ENCODE assay signal across 28 cellular contexts in the genomic region with DNA sequence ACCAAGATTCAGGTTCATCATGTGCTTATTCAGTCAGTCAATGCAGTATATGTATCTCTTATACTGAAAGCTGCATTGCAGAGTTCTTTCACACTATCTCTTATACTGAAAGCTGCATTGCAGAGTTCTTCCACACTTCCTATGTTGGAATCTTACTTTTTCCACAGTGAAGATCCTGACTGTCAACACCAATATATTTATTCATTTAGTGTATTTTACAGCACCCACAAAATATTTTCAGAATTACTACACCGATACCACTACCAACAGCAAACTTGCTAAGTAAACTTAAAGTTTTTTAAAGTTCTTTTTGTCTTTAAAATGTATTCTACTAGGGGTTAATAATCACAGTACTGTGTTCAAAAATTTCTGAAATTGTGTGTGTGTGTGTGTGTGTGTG.
"Had no signal": no experiment of that assay in that cellular context is flagged by ENCODE, and none has a peak within 500 bp of the region (broad histone marks: within the 10 kb centered on the region; RNA-seq: fewer than 3 reads in every experiment).

No MANE protein-coding gene starts in this region.

- H3K4me1 Mint-ChIP-seq: activated CD4-positive, alpha-beta T cell treated with anti-CD3 and anti-CD28 coated beads for 36 hours; activated CD4-positive, alpha-beta T cell treated with anti-CD3 and anti-CD28 coated beads, Interleukin-2, amount 10 ng/mL, durations not matched to agents 24 days and 14 days; activated T-helper 17 cell treated with anti-CD3 and anti-CD28 coated beads, Interleukin-2, amount 50 U/mL, for 72 hours; central memory CD8-positive, alpha-beta T cell; endodermal cell had no signal

- H3K27ac Mint-ChIP-seq: activated CD4-positive, alpha-beta memory T cell treated with anti-CD3 and anti-CD28 coated beads for 36 hours; activated CD4-positive, alpha-beta T cell treated with anti-CD3 and anti-CD28 coated beads for 36 hours; activated CD4-positive, alpha-beta T cell treated with anti-CD3 and anti-CD28 coated beads, Interleukin-2, amount 10 ng/mL, durations not matched to agents 24 days and 14 days; activated CD8-positive, alpha-beta T cell treated with anti-CD3 and anti-CD28 coated beads, Interleukin-2, amount 10 ng/mL, durations not matched to agents 7 days and 5 days; activated naive CD8-positive, alpha-beta T cell; activated T-helper 17 cell treated with anti-CD3 and anti-CD28 coated beads, Interleukin-2, amount 50 U/mL, for 72 hours; dendritic cell treated with granulocyte-macrophage colony-stimulating factor and Interleukin-4, amounts not matched to agents 40 ng/mL and 50 ng/mL, for 4 days; endodermal cell had no signal

- H3K27me3 Mint-ChIP-seq: activated CD4-positive, alpha-beta memory T cell treated with anti-CD3 and anti-CD28 coated beads for 36 hours; activated CD4-positive, alpha-beta T cell treated with anti-CD3 and anti-CD28 coated beads for 36 hours; activated CD4-positive, alpha-beta T cell treated with anti-CD3 and anti-CD28 coated beads, Interleukin-2, amount 10 ng/mL, durations not matched to agents 24 days and 14 days; activated naive CD8-positive, alpha-beta T cell; activated T-helper 17 cell treated with anti-CD3 and anti-CD28 coated beads, Interleukin-2, amount 50 U/mL, for 72 hours; central memory CD8-positive, alpha-beta T cell; dendritic cell treated with granulocyte-macrophage colony-stimulating factor and Interleukin-4, amounts not matched to agents 40 ng/mL and 50 ng/mL, for 4 days had no signal

- H3K4me1 ChIP-seq: gastroesophageal sphincter had no signal

- H3K9me3 Mint-ChIP-seq: activated CD4-positive, alpha-beta T cell treated with anti-CD3 and anti-CD28 coated beads, Interleukin-2, amount 10 ng/mL, durations not matched to agents 24 days and 14 days had no signal

- H3K36me3 ChIP-seq: brain microvascular endothelial cell, gastroesophageal sphincter had no signal

- H3K4me3 ChIP-seq: coronary artery, gastroesophageal sphincter had no signal

- DNase-seq: activated CD4-positive, alpha-beta memory T cell treated with anti-CD3 and anti-CD28 coated beads for 36 hours; activated CD4-positive, alpha-beta T cell treated with anti-CD3 and anti-CD28 coated beads for 36 hours; activated CD4-positive, alpha-beta T cell treated with anti-CD3 and anti-CD28 coated beads, Interleukin-2, amount 10 ng/mL, durations not matched to agents 24 days and 14 days; activated CD4-positive, CD25-positive, alpha-beta regulatory T cell; activated CD4-positive, CD25-positive, alpha-beta regulatory T cell treated with anti-CD3 and anti-CD28 coated beads, Interleukin-2, amount 50 U/mL, for 72 hours; activated CD8-positive, alpha-beta memory T cell treated with anti-CD3 and anti-CD28 coated beads, Interleukin-2, amount 50 U/mL, for 48 hours; activated CD8-positive, alpha-beta T cell treated with anti-CD3 and anti-CD28 coated beads, Interleukin-2, amount 10 ng/mL, durations not matched to agents 7 days and 5 days; activated effector memory CD4-positive, alpha-beta T cell treated with Interleukin-2 at 50 U/mL for 16 hours; activated gamma-delta T cell treated with Interleukin-2 at 50 U/mL for 16 hours; activated naive CD4-positive, alpha-beta T cell treated with anti-CD3 and anti-CD28 coated beads, Interleukin-2, amount 50 U/mL, for 16 hours; activated naive CD4-positive, alpha-beta T cell treated with Interleukin-2 at 50 U/mL for 16 hours; activated T-cell treated with anti-CD3 and anti-CD28 coated beads for 4 hours; activated T-cell treated with anti-CD3 and anti-CD28 coated beads, Interleukin-2, amount 50 U/mL, for 4 hours; amniotic stem cell; anterior cingulate cortex; brain microvascular endothelial cell; dorsolateral prefrontal cortex; effector memory CD4-positive, alpha-beta T cell; endodermal cell; foreskin keratinocyte; T-helper 2 cell had no signal

- H3K36me3 Mint-ChIP-seq: activated CD4-positive, alpha-beta memory T cell treated with anti-CD3 and anti-CD28 coated beads for 36 hours; activated naive CD8-positive, alpha-beta T cell had no signal

- H3K27me3 ChIP-seq: brain microvascular endothelial cell, dorsolateral prefrontal cortex, foreskin keratinocyte, gastroesophageal sphincter had no signal

- ATAC-seq: activated CD4-positive, alpha-beta T cell treated with anti-CD3 and anti-CD28 coated beads for 36 hours; activated CD8-positive, alpha-beta T cell treated with anti-CD3 and anti-CD28 coated beads, Interleukin-2, amount 10 ng/mL, durations not matched to agents 7 days and 5 days; activated T-cell treated with anti-CD3 and anti-CD28 coated beads, Interleukin-2, amount 50 U/mL, for 4 hours; activated T-helper 17 cell treated with anti-CD3 and anti-CD28 coated beads, Interleukin-2, amount 50 U/mL, for 72 hours; esophagus mucosa; foreskin keratinocyte; gastroesophageal sphincter had no signal

- H3K27ac ChIP-seq: brain microvascular endothelial cell, coronary artery, foreskin keratinocyte, gastroesophageal sphincter had no signal

- H3K4me3 Mint-ChIP-seq: activated CD4-positive, alpha-beta memory T cell treated with anti-CD3 and anti-CD28 coated beads for 36 hours; activated CD4-positive, alpha-beta T cell treated with anti-CD3 and anti-CD28 coated beads for 36 hours; activated CD4-positive, alpha-beta T cell treated with anti-CD3 and anti-CD28 coated beads, Interleukin-2, amount 10 ng/mL, durations not matched to agents 24 days and 14 days; activated CD8-positive, alpha-beta T cell treated with anti-CD3 and anti-CD28 coated beads, Interleukin-2, amount 10 ng/mL, durations not matched to agents 7 days and 5 days; activated naive CD8-positive, alpha-beta T cell; activated T-cell treated with anti-CD3 and anti-CD28 coated beads, Interleukin-2, amount 50 U/mL, for 4 hours; activated T-helper 17 cell treated with anti-CD3 and anti-CD28 coated beads, Interleukin-2, amount 50 U/mL, for 72 hours; central memory CD8-positive, alpha-beta T cell; dendritic cell treated with granulocyte-macrophage colony-stimulating factor and Interleukin-4, amounts not matched to agents 40 ng/mL and 50 ng/mL, for 4 days; endodermal cell had no signal
